Comparison of ENCODE assay signal across 8 cellular contexts in the genomic region with DNA sequence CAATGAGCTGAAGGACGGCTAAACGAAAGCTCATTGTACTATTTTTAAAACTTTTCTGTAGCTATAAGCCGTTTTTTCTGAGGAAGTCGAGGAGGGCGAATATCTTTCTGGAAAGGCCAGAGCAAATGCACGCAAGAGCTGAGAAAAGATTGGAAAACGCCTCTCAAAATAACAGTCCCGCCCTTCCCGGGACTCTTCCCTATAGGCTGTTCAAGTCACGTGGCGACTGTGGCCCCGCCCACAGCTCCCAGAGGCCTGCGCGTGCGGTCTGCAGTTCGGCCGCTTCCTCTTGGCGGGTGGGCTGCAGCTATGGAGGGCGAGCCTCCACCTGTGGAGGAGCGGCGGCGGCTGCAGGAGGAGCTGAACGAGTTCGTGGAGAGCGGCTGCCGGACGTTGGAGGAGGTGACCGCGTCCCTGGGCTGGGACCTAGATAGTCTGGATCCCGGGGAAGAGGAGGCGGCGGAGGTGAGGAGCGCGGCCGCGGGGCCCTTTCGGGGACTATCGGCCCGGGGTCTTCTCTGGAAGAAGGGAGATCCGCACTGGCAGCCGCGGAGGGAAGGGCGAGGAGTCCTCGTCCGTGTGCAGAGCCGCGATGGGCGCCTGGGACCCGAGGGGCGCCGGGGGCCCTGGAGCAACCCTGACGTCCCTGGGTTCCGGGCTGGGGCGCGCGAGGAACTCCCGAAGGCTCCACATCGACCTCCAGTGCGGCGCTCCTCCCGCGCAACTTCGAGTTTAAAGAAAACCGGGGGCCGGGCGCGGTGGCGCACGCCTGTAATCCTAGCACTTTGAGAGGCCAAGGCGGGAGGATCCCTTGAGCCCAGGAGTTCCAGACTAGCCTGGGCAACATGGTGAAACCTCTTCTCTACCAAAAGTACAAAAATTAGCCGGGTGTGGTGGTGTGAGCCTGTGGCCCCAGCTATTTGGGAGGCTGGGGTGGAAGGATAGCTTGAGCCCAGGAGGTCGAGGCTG. TPM values are rescaled to one million over a fixed set of nuclear protein-coding genes. Genes with fewer than 3 reads are reported as not detected.
DNase-seq lines count a peak whose midpoint lies in the region; ATAC-seq, FAIRE-seq and TF ChIP-seq lines count a peak whose summit lies in the region.

A gene with protein sequence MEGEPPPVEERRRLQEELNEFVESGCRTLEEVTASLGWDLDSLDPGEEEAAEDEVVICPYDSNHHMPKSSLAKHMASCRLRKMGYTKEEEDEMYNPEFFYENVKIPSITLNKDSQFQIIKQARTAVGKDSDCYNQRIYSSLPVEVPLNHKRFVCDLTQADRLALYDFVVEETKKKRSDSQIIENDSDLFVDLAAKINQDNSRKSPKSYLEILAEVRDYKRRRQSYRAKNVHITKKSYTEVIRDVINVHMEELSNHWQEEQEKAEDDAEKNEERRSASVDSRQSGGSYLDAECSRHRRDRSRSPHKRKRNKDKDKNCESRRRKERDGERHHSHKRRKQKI (plus strand): TSS at position 250 of the 969 bp plus-strand sequence. CDS start 60 bp downstream, at position 310.

- 1% methylated on average over 71 of the region's 72 CpGs for WGBS in hepatocyte (ENCODE audit: low lambda C conversion rate, missing lambda C conversion rate)

- H3K36me3 Mint-ChIP-seq in T-helper 2 cell treated with Interferon-gamma antibody and Interleukin-4, amounts not matched to agents 5 μg/mL and 100 μg/mL, for 36 hours (ENCODE audit: low read depth): peaks cover 16% of the 10 kb centered on the region
- peaks cover 3% of the 10 kb centered on the region for H3K36me3 Mint-ChIP-seq in astrocyte (ENCODE audit: low read depth, unreplicated experiment)

- DNase-seq in NCI-H1930 (lab: John Stamatoyannopoulos, UW): peak; percentile 87 to 91
- peak; percentile 90 for DNase-seq in T-helper 2 cell treated with Interferon-gamma antibody and Interleukin-4, amounts not matched to agents 5 μg/mL and 100 μg/mL, for 36 hours (ENCODE audit: low spot score)
- DNase-seq in astrocyte (ENCODE audit: low read depth): peak; percentile 76
- peak; percentile 98 for DNase-seq in hepatocyte (ENCODE audit: low spot score)
- peak; percentile 87 for DNase-seq in renal cortical epithelial cell (ENCODE audit: low read depth)
- no peak for DNase-seq in cortex of kidney (lab: John Stamatoyannopoulos, UW)

- no peaks in the 10 kb centered on the region for H3K27me3 ChIP-seq in astrocyte (ENCODE audit: insufficient read depth, low read length)
- H3K27me3 ChIP-seq in hepatocyte: no peaks in the 10 kb centered on the region

- H3K79me2 ChIP-seq in astrocyte (ENCODE audit: insufficient read depth, low read length) (peaks cover 39% of the 10 kb centered on the region), hepatocyte (peaks cover 41% of the 10 kb centered on the region)

- peak within 1 kb of the TSS; percentile 86 for H3K9ac ChIP-seq in astrocyte (ENCODE audit: low read length)

- H3K9me3 Mint-ChIP-seq in T-helper 2 cell treated with Interferon-gamma antibody and Interleukin-4, amounts not matched to agents 5 μg/mL and 100 μg/mL, for 36 hours: no peaks in the 10 kb centered on the region
- no peaks in the 10 kb centered on the region for H3K9me3 Mint-ChIP-seq in astrocyte (ENCODE audit: unreplicated experiment)

- H3K9me2 ChIP-seq in hepatocyte (replicated peaks; ENCODE audit: insufficient read depth): no peaks in the 10 kb centered on the region

- peak; percentile 100 for ATAC-seq in GM18502 (IDR thresholded peaks at IDR 0.05; ENCODE audit: poor library complexity, unreplicated experiment)
- peak; percentile 98 for ATAC-seq in HG02970 (IDR thresholded peaks at IDR 0.05; ENCODE audit: low FRiP score, unreplicated experiment)

- peaks cover 12% of the 10 kb centered on the region for H3K36me3 ChIP-seq in astrocyte (ENCODE audit: insufficient read depth, low read length)
- H3K36me3 ChIP-seq in hepatocyte (replicated peaks; ENCODE audit: insufficient read depth, low read depth): no peaks in the 10 kb centered on the region

- no peaks in the 10 kb centered on the region for H3K27me3 Mint-ChIP-seq in T-helper 2 cell treated with Interferon-gamma antibody and Interleukin-4, amounts not matched to agents 5 μg/mL and 100 μg/mL, for 36 hours (ENCODE audit: low read depth)
- no peaks in the 10 kb centered on the region for H3K27me3 Mint-ChIP-seq in astrocyte (ENCODE audit: low read depth, unreplicated experiment)

- TF ChIP-seq CTCF in astrocyte (IDR thresholded peaks at IDR 0.05; ENCODE audit: insufficient read depth, low read depth, low read length): no peak
- no peak for TF ChIP-seq CTCF in hepatocyte (IDR thresholded peaks at IDR 0.05; ENCODE audit: poor library complexity)

- peak within 1 kb of the TSS; percentile 87 for H3K4me2 ChIP-seq in astrocyte (ENCODE audit: low read length)
- H3K4me2 ChIP-seq in hepatocyte: peak within 1 kb of the TSS; percentile 82

- H3K4me1 Mint-ChIP-seq in T-helper 2 cell treated with Interferon-gamma antibody and Interleukin-4, amounts not matched to agents 5 μg/mL and 100 μg/mL, for 36 hours (ENCODE audit: low read depth): peaks cover 25% of the 10 kb centered on the region
- peaks cover 29% of the 10 kb centered on the region for H3K4me1 Mint-ChIP-seq in astrocyte (ENCODE audit: low read depth, unreplicated experiment)

- peak within 1 kb of the TSS; percentile 95 for H3K27ac Mint-ChIP-seq in T-helper 2 cell treated with Interferon-gamma antibody and Interleukin-4, amounts not matched to agents 5 μg/mL and 100 μg/mL, for 36 hours
- H3K27ac Mint-ChIP-seq in astrocyte (ENCODE audit: unreplicated experiment): peak within 1 kb of the TSS; percentile 56

- H3K4me3 ChIP-seq in astrocyte (ENCODE audit: insufficient read depth, low read depth, low read length) (peak within 1 kb of the TSS; percentile 84), hepatocyte (peak within 1 kb of the TSS; percentile 58)

- FAIRE-seq in astrocyte (lab: Jason Lieb, UNC): peak; percentile 58

- H3K27ac ChIP-seq in astrocyte (ENCODE audit: low read depth, low read length) (peak within 1 kb of the TSS; percentile 51), hepatocyte (peak within 1 kb of the TSS; percentile 70)

- peak within 1 kb of the TSS; percentile 87 for H2AFZ ChIP-seq in astrocyte (ENCODE audit: low read depth, low read length)
- peak within 1 kb of the TSS; percentile 83 for H2AFZ ChIP-seq in hepatocyte

- no peaks in the 10 kb centered on the region for H3K9me3 ChIP-seq in astrocyte (ENCODE audit: insufficient read depth, low read depth, low read length)
- no peaks in the 10 kb centered on the region for H3K9me3 ChIP-seq in hepatocyte (ENCODE audit: low read depth)

- H3K4me3 Mint-ChIP-seq in T-helper 2 cell treated with Interferon-gamma antibody and Interleukin-4, amounts not matched to agents 5 μg/mL and 100 μg/mL, for 36 hours: peak within 1 kb of the TSS; percentile 99
- H3K4me3 Mint-ChIP-seq in astrocyte (ENCODE audit: unreplicated experiment): peak within 1 kb of the TSS; percentile 98

- H3K4me1 ChIP-seq in astrocyte (ENCODE audit: insufficient read depth, low read length) (peaks cover 15% of the 10 kb centered on the region), hepatocyte (ENCODE audit: insufficient read depth) (peaks cover 10% of the 10 kb centered on the region)

- peaks cover 28% of the 10 kb centered on the region for H4K20me1 ChIP-seq in astrocyte (ENCODE audit: insufficient read depth, low read length)
- peaks cover 23% of the 10 kb centered on the region for H4K20me1 ChIP-seq in hepatocyte (ENCODE audit: insufficient read depth, poor library complexity, severe bottlenecking)

RNA-seq across cellular contexts. Expression of the gene that starts here (rescaled TPM):
- total RNA-seq in astrocyte (10.2 and 13.1 TPM in 2 replicates), hepatocyte (14.6 and 15.3 TPM in 2 replicates), renal cortical epithelial cell (12.7 and 14.1 TPM in 2 replicates)
- 4.0 and 7.6 TPM in 2 replicates for polyA plus RNA-seq in hepatocyte
